In the genomic region with DNA sequence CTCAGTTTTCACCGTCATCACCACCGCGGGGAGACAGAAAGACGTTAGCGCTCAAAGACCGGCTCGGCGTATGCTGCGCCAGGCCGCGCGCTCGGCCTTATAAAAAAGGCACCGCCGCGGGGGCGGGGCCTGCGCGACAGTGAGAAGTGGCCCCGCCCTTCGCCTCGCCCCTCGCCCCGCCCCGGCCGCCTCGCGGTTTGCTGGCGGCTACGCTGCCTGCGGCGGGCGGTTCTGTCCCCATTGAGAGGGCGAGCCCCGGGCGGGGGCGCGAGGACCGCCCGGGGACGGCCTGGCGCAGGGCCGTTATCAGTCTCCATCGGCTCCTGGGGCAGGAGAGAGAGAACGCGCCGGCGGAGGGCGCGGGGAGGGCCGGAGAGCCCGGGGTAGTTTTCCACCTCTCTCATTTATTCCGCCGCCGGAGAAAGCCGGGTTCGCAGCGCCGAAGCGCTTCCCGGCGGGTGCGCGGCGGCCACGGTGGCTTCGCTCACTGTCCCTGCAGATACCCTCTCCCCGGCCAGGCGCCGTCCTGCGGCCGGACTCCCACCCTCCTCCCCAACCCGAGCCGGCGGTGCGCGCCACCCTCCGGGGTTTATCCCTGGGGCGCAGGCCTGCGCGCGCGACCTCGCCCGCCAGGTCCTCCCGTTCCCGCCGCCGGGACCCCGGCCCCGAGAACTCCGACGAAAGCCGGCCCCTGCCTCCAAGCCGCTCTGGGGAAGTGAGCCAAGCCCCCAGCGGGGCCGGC, we compare ENCODE assay signal across 8 cellular contexts.
A peak's percentile ranks its signal among the peaks of the same experiment; 100 is the strongest.
DNase-seq lines count a peak whose midpoint lies in the region; ATAC-seq and TF ChIP-seq lines count a peak whose summit lies in the region.

No MANE protein-coding gene starts in this region.

- H4K20me1 ChIP-seq in GM23338 (replicated peaks; ENCODE audit: insufficient read depth) = no peaks in the 10 kb centered on the region; the same call in 1 of the 2 replicates
- H4K20me1 ChIP-seq in neural cell (ENCODE audit: insufficient read depth) = no peaks in the 10 kb centered on the region

- H3K9me3 ChIP-seq in neural cell (ENCODE audit: low read length) = no peaks in the 10 kb centered on the region

- H3K79me2 ChIP-seq in GM23338 (replicated peaks; ENCODE audit: insufficient read depth) (peaks cover 13% of the 10 kb centered on the region; the same call in 1 of the 2 replicates), neural cell (replicated peaks; ENCODE audit: insufficient read depth, low read length) (no peaks in the 10 kb centered on the region)

- H3K9ac ChIP-seq in neural cell (ENCODE audit: low read length) = peak overlapping the region; percentile 69

- H3K4me1 ChIP-seq in GM23338 (ENCODE audit: insufficient read depth) = peaks cover 31% of the 10 kb centered on the region

- peak overlapping the region; percentile 72 for H3K27ac Mint-ChIP-seq in GM23338
- peak overlapping the region; percentile 81 to 99 for H3K27ac Mint-ChIP-seq in stimulated activated naive CD8-positive, alpha-beta T cell treated with anti-CD3 and anti-CD28 coated beads, Interleukin-15, amount 100 ng/mL, for 72 hours

- TF ChIP-seq CTCF in GM23338 (conservative IDR thresholded peaks at IDR 0.05; ENCODE audit: low read depth in 2 of 2) (no peak; a peak in 1 of 4 replicates), RWPE1 (conservative IDR thresholded peaks at IDR 0.05; ENCODE audit: low read depth) (no peak), fibroblast of the aortic adventitia (IDR thresholded peaks at IDR 0.05; ENCODE audit: insufficient read depth, low read length) (no peak), neural cell (IDR thresholded peaks at IDR 0.05; ENCODE audit: poor library complexity, severe bottlenecking) (no peak)

- DNase-seq in EL (peak; percentile 91), GM23338 (ENCODE audit: low spot score) (peak; percentile 92), Kasumi-1 (lab: John Stamatoyannopoulos, UW) (peak; percentile 61 to 76), RWPE1 (ENCODE audit: low spot score) (peak; percentile 78), fibroblast of the aortic adventitia (ENCODE audit: low read depth) (peak; percentile 89)
- DNase-seq in activated effector memory CD4-positive, alpha-beta T cell treated with anti-CD3 and anti-CD28 coated beads, Interleukin-2, amount 50 U/mL, for 16 hours = peak; percentile 98
- DNase-seq in stimulated activated naive CD8-positive, alpha-beta T cell treated with anti-CD3 and anti-CD28 coated beads, Interleukin-15, amount 100 ng/mL, for 72 hours = peak; percentile 94 to 95

- peak; percentile 43 for TF ChIP-seq RAD21 in neural cell (conservative IDR thresholded peaks at IDR 0.05)

- CTCF ChIA-PET in RWPE1 (lab: Yijun Ruan, JAX) = interaction anchor here (1.3 kb wide), 1 partner anchor 652 kb away, joined by 4 read pairs; no protein-coding TSS in a partner anchor

- H3K27me3 Mint-ChIP-seq in GM23338 (ENCODE audit: insufficient read depth, low read depth, poor library complexity) = peaks cover 14% of the 10 kb centered on the region
- no peaks in the 10 kb centered on the region for H3K27me3 Mint-ChIP-seq in stimulated activated naive CD8-positive, alpha-beta T cell treated with anti-CD3 and anti-CD28 coated beads, Interleukin-15, amount 100 ng/mL, for 72 hours

- H3K27ac ChIP-seq in GM23338 (ENCODE audit: low read depth) (peak overlapping the region; percentile 48; the same call in 1 of the 2 replicates), RWPE1 (peak overlapping the region; percentile 96), neural cell (ENCODE audit: low read length) (no peak overlapping the region)

- POLR2A ChIA-PET in RWPE1 (lab: Yijun Ruan, JAX; ENCODE audit: low non-redundant PET) = no interaction called here

- H2AFZ ChIP-seq in GM23338 (peak overlapping the region; percentile 91), neural cell (ENCODE audit: low read depth, low read length) (peak overlapping the region; percentile 22)

- peaks cover 29% of the 10 kb centered on the region for H3K36me3 ChIP-seq in GM23338 (ENCODE audit: insufficient read depth)
- H3K36me3 ChIP-seq in neural cell (ENCODE audit: insufficient read depth, low read length) = no peaks in the 10 kb centered on the region

- H3K4me3 ChIP-seq in GM23338 (peak overlapping the region; percentile 74), fibroblast of the aortic adventitia (ENCODE audit: low read depth, low read length) (peak overlapping the region; percentile 73), neural cell (ENCODE audit: low read length) (peak overlapping the region; percentile 86)

- H3K4me2 ChIP-seq in GM23338 (peak overlapping the region; percentile 86), neural cell (ENCODE audit: low read length) (peak overlapping the region; percentile 86)

- peaks cover 30% of the 10 kb centered on the region for H3K4me1 Mint-ChIP-seq in GM23338
- H3K4me1 Mint-ChIP-seq in stimulated activated naive CD8-positive, alpha-beta T cell treated with anti-CD3 and anti-CD28 coated beads, Interleukin-15, amount 100 ng/mL, for 72 hours = peaks cover 68% of the 10 kb centered on the region

- H3K27me3 ChIP-seq in GM23338 (ENCODE audit: insufficient read depth) (peaks cover 19% of the 10 kb centered on the region), neural cell (ENCODE audit: insufficient read depth, low read depth, low read length) (peaks cover 34% of the 10 kb centered on the region)

- peak overlapping the region; percentile 98 for H3K4me3 Mint-ChIP-seq in GM23338
- H3K4me3 Mint-ChIP-seq in stimulated activated naive CD8-positive, alpha-beta T cell treated with anti-CD3 and anti-CD28 coated beads, Interleukin-15, amount 100 ng/mL, for 72 hours = peak overlapping the region; percentile 88 to 95

- peaks cover 43% of the 10 kb centered on the region for H3K36me3 Mint-ChIP-seq in GM23338 (ENCODE audit: low read depth)

- H3K9me3 Mint-ChIP-seq in GM23338 = no peaks in the 10 kb centered on the region
- no peaks in the 10 kb centered on the region for H3K9me3 Mint-ChIP-seq in stimulated activated naive CD8-positive, alpha-beta T cell treated with anti-CD3 and anti-CD28 coated beads, Interleukin-15, amount 100 ng/mL, for 72 hours

- peak; percentile 68 for ATAC-seq in GM23338
- peak; percentile 83 for ATAC-seq in stimulated activated naive CD8-positive, alpha-beta T cell treated with anti-CD3 and anti-CD28 coated beads, Interleukin-15, amount 100 ng/mL, for 72 hours

- TF ChIP-seq EP300 in neural cell (conservative IDR thresholded peaks at IDR 0.05; ENCODE audit: poor library complexity, severe bottlenecking) = peak; percentile 49

- H3K9me2 ChIP-seq in GM23338 (ENCODE audit: insufficient read depth) (no peaks in the 10 kb centered on the region), neural cell (ENCODE audit: insufficient read depth, low read length) (no peaks in the 10 kb centered on the region)

- H3F3A ChIP-seq in GM23338 (replicated peaks; ENCODE audit: low read depth) (0 out of 2 replicates have a peak, but pooled peaks cover 3% of the 10 kb centered on the region), neural cell (ENCODE audit: insufficient read depth, low read length, poor library complexity, severe bottlenecking) (no peaks in the 10 kb centered on the region)

TF ChIP-seq in GM23338, 12 proteins besides CTCF, POLR2A, EP300 and RAD21 (continues in another document):
- TF ChIP-seq EZH2 (IDR thresholded peaks at IDR 0.05; ENCODE audit: low read depth, unreplicated experiment) = no peak
- TF ChIP-seq ZNF114 (CRISPR knock-in tag; IDR thresholded peaks at IDR 0.05) = no peak
- TF ChIP-seq, protein P1, sequence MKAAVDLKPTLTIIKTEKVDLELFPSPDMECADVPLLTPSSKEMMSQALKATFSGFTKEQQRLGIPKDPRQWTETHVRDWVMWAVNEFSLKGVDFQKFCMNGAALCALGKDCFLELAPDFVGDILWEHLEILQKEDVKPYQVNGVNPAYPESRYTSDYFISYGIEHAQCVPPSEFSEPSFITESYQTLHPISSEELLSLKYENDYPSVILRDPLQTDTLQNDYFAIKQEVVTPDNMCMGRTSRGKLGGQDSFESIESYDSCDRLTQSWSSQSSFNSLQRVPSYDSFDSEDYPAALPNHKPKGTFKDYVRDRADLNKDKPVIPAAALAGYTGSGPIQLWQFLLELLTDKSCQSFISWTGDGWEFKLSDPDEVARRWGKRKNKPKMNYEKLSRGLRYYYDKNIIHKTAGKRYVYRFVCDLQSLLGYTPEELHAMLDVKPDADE (IDR thresholded peaks at IDR 0.05) = peak; percentile 31
- no peak for TF ChIP-seq STAT1 (IDR thresholded peaks at IDR 0.05; ENCODE audit: unreplicated experiment)

TF ChIP-seq in neural cell, 6 proteins besides CTCF, POLR2A, EP300 and RAD21:
- TF ChIP-seq TAF1 (IDR thresholded peaks at IDR 0.05; ENCODE audit: low read depth) = no peak
- peak; percentile 59 for TF ChIP-seq SMC3 (conservative IDR thresholded peaks at IDR 0.05; ENCODE audit: poor library complexity)
- TF ChIP-seq EZH2 (IDR thresholded peaks at IDR 0.05; ENCODE audit: borderline replicate concordance, insufficient read depth, low read length, poor library complexity, severe bottlenecking) = no peak
- TF ChIP-seq, protein P2, sequence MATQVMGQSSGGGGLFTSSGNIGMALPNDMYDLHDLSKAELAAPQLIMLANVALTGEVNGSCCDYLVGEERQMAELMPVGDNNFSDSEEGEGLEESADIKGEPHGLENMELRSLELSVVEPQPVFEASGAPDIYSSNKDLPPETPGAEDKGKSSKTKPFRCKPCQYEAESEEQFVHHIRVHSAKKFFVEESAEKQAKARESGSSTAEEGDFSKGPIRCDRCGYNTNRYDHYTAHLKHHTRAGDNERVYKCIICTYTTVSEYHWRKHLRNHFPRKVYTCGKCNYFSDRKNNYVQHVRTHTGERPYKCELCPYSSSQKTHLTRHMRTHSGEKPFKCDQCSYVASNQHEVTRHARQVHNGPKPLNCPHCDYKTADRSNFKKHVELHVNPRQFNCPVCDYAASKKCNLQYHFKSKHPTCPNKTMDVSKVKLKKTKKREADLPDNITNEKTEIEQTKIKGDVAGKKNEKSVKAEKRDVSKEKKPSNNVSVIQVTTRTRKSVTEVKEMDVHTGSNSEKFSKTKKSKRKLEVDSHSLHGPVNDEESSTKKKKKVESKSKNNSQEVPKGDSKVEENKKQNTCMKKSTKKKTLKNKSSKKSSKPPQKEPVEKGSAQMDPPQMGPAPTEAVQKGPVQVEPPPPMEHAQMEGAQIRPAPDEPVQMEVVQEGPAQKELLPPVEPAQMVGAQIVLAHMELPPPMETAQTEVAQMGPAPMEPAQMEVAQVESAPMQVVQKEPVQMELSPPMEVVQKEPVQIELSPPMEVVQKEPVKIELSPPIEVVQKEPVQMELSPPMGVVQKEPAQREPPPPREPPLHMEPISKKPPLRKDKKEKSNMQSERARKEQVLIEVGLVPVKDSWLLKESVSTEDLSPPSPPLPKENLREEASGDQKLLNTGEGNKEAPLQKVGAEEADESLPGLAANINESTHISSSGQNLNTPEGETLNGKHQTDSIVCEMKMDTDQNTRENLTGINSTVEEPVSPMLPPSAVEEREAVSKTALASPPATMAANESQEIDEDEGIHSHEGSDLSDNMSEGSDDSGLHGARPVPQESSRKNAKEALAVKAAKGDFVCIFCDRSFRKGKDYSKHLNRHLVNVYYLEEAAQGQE (IDR thresholded peaks at IDR 0.05; ENCODE audit: borderline replicate concordance) = no peak
- TF ChIP-seq MXI1 (conservative IDR thresholded peaks at IDR 0.05; ENCODE audit: poor library complexity, severe bottlenecking) = peak; percentile 56
- TF ChIP-seq POLR2AphosphoS5 (IDR thresholded peaks at IDR 0.05) = peak; percentile 43
